In the genomic region with DNA sequence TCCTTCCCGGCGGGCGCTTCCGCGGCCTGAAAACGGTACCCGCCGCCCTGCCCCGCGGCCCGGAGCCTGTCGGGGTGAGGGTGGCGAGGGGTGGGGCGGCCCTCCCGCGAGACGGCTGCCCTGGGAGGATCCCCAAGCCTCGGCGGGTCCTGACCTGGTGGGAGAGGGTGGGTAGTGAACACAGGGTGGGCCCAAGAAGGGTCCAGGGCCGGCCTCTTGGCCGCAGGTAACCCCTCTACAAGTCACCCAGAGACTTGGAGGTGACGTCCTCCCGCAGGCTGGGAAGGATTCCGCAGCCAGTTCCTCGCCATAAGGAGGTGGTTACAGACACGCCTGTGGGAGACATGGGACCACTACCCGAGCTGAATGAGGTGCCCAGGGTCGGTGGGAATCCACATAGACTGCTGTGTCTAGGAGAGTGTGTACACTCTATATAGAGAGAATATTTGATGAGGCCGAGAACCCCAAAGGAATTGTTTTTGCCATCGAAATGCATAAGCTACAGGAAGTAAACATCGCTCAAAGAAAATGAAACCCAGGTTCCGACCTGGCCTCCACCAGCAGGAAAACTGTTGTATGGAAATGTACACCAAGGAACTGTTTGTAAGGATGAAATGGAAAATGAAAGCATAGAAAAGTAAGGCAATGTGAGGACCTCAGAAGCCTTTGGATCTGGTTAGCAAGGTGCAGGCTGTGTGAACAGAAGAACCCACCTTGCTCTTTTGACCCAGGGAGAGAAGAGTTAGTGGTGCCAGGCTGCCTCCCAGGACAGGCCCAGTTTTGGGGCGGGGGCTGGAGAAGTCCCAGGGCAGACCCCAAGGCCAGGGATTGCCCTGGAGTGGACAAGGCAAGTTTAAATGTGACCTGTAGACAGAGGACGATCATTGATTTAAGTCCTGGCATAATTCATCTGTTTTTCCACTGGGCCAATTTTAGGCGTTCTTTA, we compare ENCODE assay signal across 8 cellular contexts. TPM values are rescaled to one million over a fixed set of nuclear protein-coding genes. Genes with fewer than 3 reads are reported as not detected.
DNase-seq lines count a peak whose midpoint lies in the region; ATAC-seq, FAIRE-seq and TF ChIP-seq lines count a peak whose summit lies in the region.

No MANE protein-coding gene starts in this region.

- H3K36me3 ChIP-seq in esophagus squamous epithelium: peaks cover 0 to 8% (median 0%) of the 10 kb centered on the region in 3 donors
- no peaks in the 10 kb centered on the region for H3K36me3 ChIP-seq in naive thymus-derived CD4-positive, alpha-beta T cell (ENCODE audit: control insufficient read depth in 2 of 3, insufficient read depth in 3 of 3, low read length in 3 of 3)

- no peaks in the 10 kb centered on the region for H3K9me3 Mint-ChIP-seq in activated CD8-positive, alpha-beta T cell treated with anti-CD3 and anti-CD28 coated beads for 36 hours
- H3K9me3 Mint-ChIP-seq in naive thymus-derived CD4-positive, alpha-beta T cell: no peaks in the 10 kb centered on the region

- no peaks in the 10 kb centered on the region for H3K27me3 ChIP-seq in esophagus squamous epithelium
- no peaks in the 10 kb centered on the region for H3K27me3 ChIP-seq in naive thymus-derived CD4-positive, alpha-beta T cell (ENCODE audit: control insufficient read depth in 2 of 2, insufficient read depth in 2 of 2, low read length in 2 of 2)

- H3K36me3 Mint-ChIP-seq in activated CD8-positive, alpha-beta T cell treated with anti-CD3 and anti-CD28 coated beads for 36 hours (ENCODE audit: low read depth): peaks cover 7% of the 10 kb centered on the region
- H3K36me3 Mint-ChIP-seq in naive thymus-derived CD4-positive, alpha-beta T cell: peaks cover 0 to 25% (median 3%) of the 10 kb centered on the region in 5 donors

- H3K27ac ChIP-seq in esophagus squamous epithelium: peak overlapping the region; percentile 94 to 98 (median 96)
- peak overlapping the region; percentile 92 for H3K27ac ChIP-seq in naive thymus-derived CD4-positive, alpha-beta T cell (ENCODE audit: low read depth, low read length)

- peak overlapping the region; percentile 78 for H3K27ac Mint-ChIP-seq in activated CD8-positive, alpha-beta T cell treated with anti-CD3 and anti-CD28 coated beads for 36 hours
- H3K27ac Mint-ChIP-seq in naive thymus-derived CD4-positive, alpha-beta T cell: peak overlapping the region; percentile 87 to 96 (median 88)

- peak; percentile 59 for DNase-seq in ELR (ENCODE audit: low read depth)
- DNase-seq in HTR-8/SVneo (ENCODE audit: insufficient read length, low spot score): peak; percentile 27
- DNase-seq in activated CD8-positive, alpha-beta T cell treated with anti-CD3 and anti-CD28 coated beads for 36 hours: peak; percentile 31
- DNase-seq in esophagus squamous epithelium (lab: John Stamatoyannopoulos, UW): no peak
- DNase-seq in naive thymus-derived CD4-positive, alpha-beta T cell: peak in 7 of 9 donors; percentile 20 to 43 (median 26)
- peak; percentile 39 for DNase-seq in urothelium cell line (ENCODE audit: low spot score)
- no peak for DNase-seq in occipital lobe (lab: John Stamatoyannopoulos, UW)

- peaks cover 37% of the 10 kb centered on the region for H3K4me1 Mint-ChIP-seq in activated CD8-positive, alpha-beta T cell treated with anti-CD3 and anti-CD28 coated beads for 36 hours (ENCODE audit: low read depth)
- H3K4me1 Mint-ChIP-seq in naive thymus-derived CD4-positive, alpha-beta T cell: peaks cover 29 to 59% (median 56%) of the 10 kb centered on the region in 7 donors

- peaks cover 5 to 52% (median 14%) of the 10 kb centered on the region in 3 donors for H3K4me1 ChIP-seq in esophagus squamous epithelium
- peaks cover 11 to 29% of the 10 kb centered on the region in 2 donors for H3K4me1 ChIP-seq in naive thymus-derived CD4-positive, alpha-beta T cell (ENCODE audit: control insufficient read depth in 2 of 2, insufficient read depth in 2 of 2, low read length in 2 of 2)

- H3K4me3 ChIP-seq in esophagus squamous epithelium: peak overlapping the region; percentile 79 to 88 (median 81)
- H3K4me3 ChIP-seq in naive thymus-derived CD4-positive, alpha-beta T cell (ENCODE audit: low read length): peak overlapping the region; percentile 82

- FAIRE-seq in HTR-8/SVneo (lab: Jason Lieb, UNC): no peak
- FAIRE-seq in urothelium cell line (lab: Jason Lieb, UNC): peak; percentile 37

- H3K27me3 Mint-ChIP-seq in activated CD8-positive, alpha-beta T cell treated with anti-CD3 and anti-CD28 coated beads for 36 hours: no peaks in the 10 kb centered on the region
- H3K27me3 Mint-ChIP-seq in naive thymus-derived CD4-positive, alpha-beta T cell: no peaks in the 10 kb centered on the region

- peak overlapping the region; percentile 78 for H3K4me3 Mint-ChIP-seq in activated CD8-positive, alpha-beta T cell treated with anti-CD3 and anti-CD28 coated beads for 36 hours
- H3K4me3 Mint-ChIP-seq in naive thymus-derived CD4-positive, alpha-beta T cell: peak overlapping the region; percentile 83 to 97 (median 90)

- WGBS in esophagus squamous epithelium, 2 donors: 4 to 8% methylated on average over 10 to 11 of the region's 35 CpGs

- CTCF ChIA-PET in activated CD8-positive, alpha-beta T cell treated with anti-CD3 and anti-CD28 coated beads for 36 hours (lab: Charles Lee): interaction anchor here (0.7 to 1.9 kb wide), 13 partner anchors 9 to 390 kb away, joined by 3 to 20 read pairs (median 3); partner anchors contain the start of gene PHYH
- CTCF ChIA-PET in naive thymus-derived CD4-positive, alpha-beta T cell (lab: Charles Lee): interaction anchor here (1.0 to 1.2 kb wide), 3 partner anchors 8 to 44 kb away, joined by 3 to 9 read pairs (median 4); no protein-coding TSS in a partner anchor

- H3K9me3 ChIP-seq in esophagus squamous epithelium: no peaks in the 10 kb centered on the region
- H3K9me3 ChIP-seq in naive thymus-derived CD4-positive, alpha-beta T cell (ENCODE audit: control insufficient read depth in 2 of 3, low read length in 3 of 3): no peaks in the 10 kb centered on the region

- no peak for TF ChIP-seq POLR2A in esophagus squamous epithelium (IDR thresholded peaks at IDR 0.05)

- intact Hi-C loops in activated CD8-positive, alpha-beta T cell treated with anti-CD3 and anti-CD28 coated beads for 36 hours (cut with micrococcal nuclease): no loop called here
- intact Hi-C loops in esophagus squamous epithelium (cut with DNase I): no loop called here
- intact Hi-C loops in naive thymus-derived CD4-positive, alpha-beta T cell (cut with micrococcal nuclease): loop anchor here (1.0 to 10.0 kb wide), 6 partner anchors 8 to 1057 kb away; no protein-coding TSS in a partner anchor

- peak; percentile 29 for ATAC-seq in GM21515 (IDR thresholded peaks at IDR 0.05; ENCODE audit: unreplicated experiment)
- ATAC-seq in activated CD8-positive, alpha-beta T cell treated with anti-CD3 and anti-CD28 coated beads for 36 hours: peak; percentile 21
- peak; percentile 19 for ATAC-seq in naive thymus-derived CD4-positive, alpha-beta T cell

- TF ChIP-seq CTCF in activated CD8-positive, alpha-beta T cell treated with anti-CD3 and anti-CD28 coated beads for 36 hours (IDR thresholded peaks at IDR 0.05): no peak
- TF ChIP-seq CTCF in esophagus squamous epithelium (IDR thresholded peaks at IDR 0.05): no peak

- POLR2A ChIA-PET in activated CD8-positive, alpha-beta T cell treated with anti-CD3 and anti-CD28 coated beads for 36 hours (lab: Charles Lee): no interaction called here
- POLR2A ChIA-PET in naive thymus-derived CD4-positive, alpha-beta T cell (lab: Charles Lee): interaction anchor here (0.6 to 2.4 kb wide), 4 partner anchors 8 to 1131 kb away, joined by 4 to 11 read pairs (median 4); no protein-coding TSS in a partner anchor

RNA-seq across cellular contexts. Expression of gene OPTN, which starts 0.7 kb away (rescaled TPM):
- total RNA-seq in activated CD8-positive, alpha-beta T cell treated with anti-CD3 and anti-CD28 coated beads for 36 hours: 10 to 100 TPM; 32.0 to 33.0 TPM
- total RNA-seq in esophagus squamous epithelium: 10 to 100 TPM; 23.3 to 46.9 (median 33.6) TPM
- total RNA-seq in naive thymus-derived CD4-positive, alpha-beta T cell: 100 to 1,000 TPM in 1 of 5 experiments, 10 to 100 TPM in 4; 59.3 to 146 (median 60.0) TPM
- polyA plus RNA-seq in naive thymus-derived CD4-positive, alpha-beta T cell: 10 to 100 TPM; 34.3 to 45.9 TPM
- 73.3 TPM for total RNA-seq in occipital lobe

Comparison
In these comparisons a context has a peak if more than half of its experiments do, and no peak if none do; other contexts are left out.
1. DNase-seq: peak in ELR (single experiment), HTR-8/SVneo (single experiment), activated CD8-positive, alpha-beta T cell treated with anti-CD3 and anti-CD28 coated beads for 36 hours (single experiment), naive thymus-derived CD4-positive, alpha-beta T cell (7 of 9) and urothelium cell line (single experiment); none in esophagus squamous epithelium (single experiment) and occipital lobe (single experiment).
2. intact Hi-C loops: an anchor here in naive thymus-derived CD4-positive, alpha-beta T cell (1.0 to 10.0 kb wide); none called in activated CD8-positive, alpha-beta T cell treated with anti-CD3 and anti-CD28 coated beads for 36 hours and esophagus squamous epithelium.
3. Peak in every context shown above with its lines, with median percentiles within 50 percentile points of each other: ATAC-seq.